In genomic region chr7:138979988-138980574, GRCh38 we compare ENCODE assay signal across 2 cellular contexts.
TF ChIP-seq lines count a peak whose summit lies in the region.

No MANE protein-coding gene starts in this region.

TF ChIP-seq in A549, 52 proteins besides CTCF, POLR2A, EP300 and RAD21:
- TF ChIP-seq FOSL2 (IDR thresholded peaks at IDR 0.05) (no peak), FOSL2 (CRISPR knock-in tag; IDR thresholded peaks at IDR 0.05) (no peak), HEYL (CRISPR knock-in tag; IDR thresholded peaks at IDR 0.05) (no peak), HOXA7 (CRISPR knock-in tag; IDR thresholded peaks at IDR 0.05) (no peak), RCOR1 (IDR thresholded peaks at IDR 0.05; ENCODE audit: low read depth, low read length) (no peak), ZSCAN20 (CRISPR knock-in tag; IDR thresholded peaks at IDR 0.05) (no peak), EHMT2 (IDR thresholded peaks at IDR 0.05; ENCODE audit: low read depth) (no peak), ZC3H11A (IDR thresholded peaks at IDR 0.05) (no peak), KDM5A (IDR thresholded peaks at IDR 0.05) (no peak), EHF (CRISPR knock-in tag; IDR thresholded peaks at IDR 0.05) (no peak), RNF2 (IDR thresholded peaks at IDR 0.05; ENCODE audit: borderline replicate concordance, low read depth) (no peak), CBX8 (IDR thresholded peaks at IDR 0.05) (no peak)
- TF ChIP-seq, protein P1, sequence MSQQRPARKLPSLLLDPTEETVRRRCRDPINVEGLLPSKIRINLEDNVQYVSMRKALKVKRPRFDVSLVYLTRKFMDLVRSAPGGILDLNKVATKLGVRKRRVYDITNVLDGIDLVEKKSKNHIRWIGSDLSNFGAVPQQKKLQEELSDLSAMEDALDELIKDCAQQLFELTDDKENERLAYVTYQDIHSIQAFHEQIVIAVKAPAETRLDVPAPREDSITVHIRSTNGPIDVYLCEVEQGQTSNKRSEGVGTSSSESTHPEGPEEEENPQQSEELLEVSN (IDR thresholded peaks at IDR 0.05; ENCODE audit: borderline replicate concordance, low read depth): no peak
- TF ChIP-seq, protein P2, sequence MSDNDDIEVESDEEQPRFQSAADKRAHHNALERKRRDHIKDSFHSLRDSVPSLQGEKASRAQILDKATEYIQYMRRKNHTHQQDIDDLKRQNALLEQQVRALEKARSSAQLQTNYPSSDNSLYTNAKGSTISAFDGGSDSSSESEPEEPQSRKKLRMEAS (IDR thresholded peaks at IDR 0.05): no peak

TF ChIP-seq in GM12878, 131 proteins besides CTCF, POLR2A, EP300 and RAD21 (continued from another document):
- TF ChIP-seq, protein P3, sequence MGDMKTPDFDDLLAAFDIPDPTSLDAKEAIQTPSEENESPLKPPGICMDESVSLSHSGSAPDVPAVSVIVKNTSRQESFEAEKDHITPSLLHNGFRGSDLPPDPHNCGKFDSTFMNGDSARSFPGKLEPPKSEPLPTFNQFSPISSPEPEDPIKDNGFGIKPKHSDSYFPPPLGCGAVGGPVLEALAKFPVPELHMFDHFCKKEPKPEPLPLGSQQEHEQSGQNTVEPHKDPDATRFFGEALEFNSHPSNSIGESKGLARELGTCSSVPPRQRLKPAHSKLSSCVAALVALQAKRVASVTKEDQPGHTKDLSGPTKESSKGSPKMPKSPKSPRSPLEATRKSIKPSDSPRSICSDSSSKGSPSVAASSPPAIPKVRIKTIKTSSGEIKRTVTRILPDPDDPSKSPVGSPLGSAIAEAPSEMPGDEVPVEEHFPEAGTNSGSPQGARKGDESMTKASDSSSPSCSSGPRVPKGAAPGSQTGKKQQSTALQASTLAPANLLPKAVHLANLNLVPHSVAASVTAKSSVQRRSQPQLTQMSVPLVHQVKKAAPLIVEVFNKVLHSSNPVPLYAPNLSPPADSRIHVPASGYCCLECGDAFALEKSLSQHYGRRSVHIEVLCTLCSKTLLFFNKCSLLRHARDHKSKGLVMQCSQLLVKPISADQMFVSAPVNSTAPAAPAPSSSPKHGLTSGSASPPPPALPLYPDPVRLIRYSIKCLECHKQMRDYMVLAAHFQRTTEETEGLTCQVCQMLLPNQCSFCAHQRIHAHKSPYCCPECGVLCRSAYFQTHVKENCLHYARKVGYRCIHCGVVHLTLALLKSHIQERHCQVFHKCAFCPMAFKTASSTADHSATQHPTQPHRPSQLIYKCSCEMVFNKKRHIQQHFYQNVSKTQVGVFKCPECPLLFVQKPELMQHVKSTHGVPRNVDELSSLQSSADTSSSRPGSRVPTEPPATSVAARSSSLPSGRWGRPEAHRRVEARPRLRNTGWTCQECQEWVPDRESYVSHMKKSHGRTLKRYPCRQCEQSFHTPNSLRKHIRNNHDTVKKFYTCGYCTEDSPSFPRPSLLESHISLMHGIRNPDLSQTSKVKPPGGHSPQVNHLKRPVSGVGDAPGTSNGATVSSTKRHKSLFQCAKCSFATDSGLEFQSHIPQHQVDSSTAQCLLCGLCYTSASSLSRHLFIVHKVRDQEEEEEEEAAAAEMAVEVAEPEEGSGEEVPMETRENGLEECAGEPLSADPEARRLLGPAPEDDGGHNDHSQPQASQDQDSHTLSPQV (IDR thresholded peaks at IDR 0.05): no peak
- TF ChIP-seq, protein P4, sequence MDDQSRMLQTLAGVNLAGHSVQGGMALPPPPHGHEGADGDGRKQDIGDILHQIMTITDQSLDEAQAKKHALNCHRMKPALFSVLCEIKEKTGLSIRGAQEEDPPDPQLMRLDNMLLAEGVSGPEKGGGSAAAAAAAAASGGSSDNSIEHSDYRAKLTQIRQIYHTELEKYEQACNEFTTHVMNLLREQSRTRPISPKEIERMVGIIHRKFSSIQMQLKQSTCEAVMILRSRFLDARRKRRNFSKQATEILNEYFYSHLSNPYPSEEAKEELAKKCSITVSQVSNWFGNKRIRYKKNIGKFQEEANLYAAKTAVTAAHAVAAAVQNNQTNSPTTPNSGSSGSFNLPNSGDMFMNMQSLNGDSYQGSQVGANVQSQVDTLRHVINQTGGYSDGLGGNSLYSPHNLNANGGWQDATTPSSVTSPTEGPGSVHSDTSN (IDR thresholded peaks at IDR 0.05; ENCODE audit: insufficient replicate concordance, low read depth, low read length): no peak
- TF ChIP-seq MXI1 (IDR thresholded peaks at IDR 0.05; ENCODE audit: low read depth, low read length): no peak
- no peak for TF ChIP-seq FOS (IDR thresholded peaks at IDR 0.05; ENCODE audit: borderline replicate concordance, extremely low read depth, insufficient read length)
- TF ChIP-seq JUNB (IDR thresholded peaks at IDR 0.05): no peak
- TF ChIP-seq, protein P5, sequence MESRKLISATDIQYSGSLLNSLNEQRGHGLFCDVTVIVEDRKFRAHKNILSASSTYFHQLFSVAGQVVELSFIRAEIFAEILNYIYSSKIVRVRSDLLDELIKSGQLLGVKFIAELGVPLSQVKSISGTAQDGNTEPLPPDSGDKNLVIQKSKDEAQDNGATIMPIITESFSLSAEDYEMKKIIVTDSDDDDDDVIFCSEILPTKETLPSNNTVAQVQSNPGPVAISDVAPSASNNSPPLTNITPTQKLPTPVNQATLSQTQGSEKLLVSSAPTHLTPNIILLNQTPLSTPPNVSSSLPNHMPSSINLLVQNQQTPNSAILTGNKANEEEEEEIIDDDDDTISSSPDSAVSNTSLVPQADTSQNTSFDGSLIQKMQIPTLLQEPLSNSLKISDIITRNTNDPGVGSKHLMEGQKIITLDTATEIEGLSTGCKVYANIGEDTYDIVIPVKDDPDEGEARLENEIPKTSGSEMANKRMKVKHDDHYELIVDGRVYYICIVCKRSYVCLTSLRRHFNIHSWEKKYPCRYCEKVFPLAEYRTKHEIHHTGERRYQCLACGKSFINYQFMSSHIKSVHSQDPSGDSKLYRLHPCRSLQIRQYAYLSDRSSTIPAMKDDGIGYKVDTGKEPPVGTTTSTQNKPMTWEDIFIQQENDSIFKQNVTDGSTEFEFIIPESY (IDR thresholded peaks at IDR 0.05): no peak
